ENCODE assay signal across 20 cellular contexts in the genomic region with DNA sequence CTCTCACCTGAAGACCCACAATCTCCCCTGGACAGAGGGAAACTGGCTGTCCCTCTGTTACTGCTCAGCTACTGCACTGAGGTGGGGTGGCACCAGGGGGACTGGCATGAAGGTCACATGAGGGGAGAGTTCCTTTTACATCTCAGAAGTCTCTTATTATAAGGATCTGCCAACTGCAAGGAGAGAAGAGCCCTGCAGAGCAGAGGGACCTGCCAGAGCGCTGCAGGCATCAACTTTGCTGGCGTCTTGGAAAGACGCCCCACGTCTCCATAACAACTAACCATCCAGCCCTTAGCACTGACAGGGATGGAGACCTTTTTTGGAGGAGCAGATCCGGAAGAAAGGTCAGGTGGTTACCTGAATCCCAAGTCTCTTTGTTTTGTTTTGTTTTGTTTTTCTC.
"Had no signal": no experiment of that assay in that cellular context is flagged by ENCODE, and none has a peak within 500 bp of the region (broad histone marks: within the 10 kb centered on the region; RNA-seq: fewer than 3 reads in every experiment).

No MANE protein-coding gene starts in this region.

- H3K27ac ChIP-seq: epithelial cell of prostate, foreskin keratinocyte, left ventricle myocardium inferior, spleen, VCaP had no signal

- H3K4me1 ChIP-seq: left ventricle myocardium inferior had no signal

- H3K9me3 ChIP-seq: left ventricle myocardium inferior, spleen, tibial nerve had no signal

- H3K36me3 ChIP-seq: left ventricle myocardium inferior, spleen, tibial nerve had no signal

- ATAC-seq: activated CD4-positive, CD25-positive, alpha-beta regulatory T cell treated with anti-CD3 and anti-CD28 coated beads, Interleukin-2, amount 50 U/mL, for 24 hours; activated CD8-positive, alpha-beta memory T cell treated with anti-CD3 and anti-CD28 coated beads, Interleukin-2, amount 10 ng/mL, durations not matched to agents 7 days and 5 days; activated CD8-positive, alpha-beta T cell treated with anti-CD3 and anti-CD28 coated beads for 36 hours; activated naive CD4-positive, alpha-beta T cell treated with anti-CD3 and anti-CD28 coated beads, Interleukin-2, amount 50 U/mL, for 72 hours; foreskin keratinocyte; natural killer cell; T-cell had no signal

- H3K4me3 ChIP-seq: left ventricle myocardium inferior, spleen, tibial nerve had no signal

- H3K27me3 ChIP-seq: foreskin keratinocyte, tibial nerve had no signal

- DNase-seq: activated CD4-positive, alpha-beta T cell treated with anti-CD3 and anti-CD28 coated beads, Interleukin-2, amount 10 ng/mL, durations not matched to agents 7 days and 5 days; activated CD8-positive, alpha-beta memory T cell treated with anti-CD3 and anti-CD28 coated beads, Interleukin-2, amount 10 ng/mL, durations not matched to agents 7 days and 5 days; activated CD8-positive, alpha-beta T cell treated with anti-CD3 and anti-CD28 coated beads for 36 hours; activated T-cell treated with anti-CD3 and anti-CD28 coated beads for 4 hours; foreskin keratinocyte; glutamatergic neuron; hippocampal formation; kidney glomerular epithelial cell; left ventricle myocardium inferior; natural killer cell; spleen; stimulated activated CD4-positive, alpha-beta T cell treated with anti-CD3 and anti-CD28 coated beads, Interleukin-4, amount 100 ng/mL, for 1 hour; stimulated activated naive CD4-positive, alpha-beta T cell treated with Interleukin-2 at 50 U/mL for 16 hours; substantia nigra; T-cell had no signal
